Comparison of ENCODE assay signal across 8 cellular contexts in genomic region chr11:107591446-107592236, GRCh38.
DNase-seq lines count a peak whose midpoint lies in the region; ATAC-seq and TF ChIP-seq lines count a peak whose summit lies in the region.

No MANE protein-coding gene starts in this region.

- no peaks in the 10 kb centered on the region for H3K36me3 Mint-ChIP-seq in memory B cell
- no peaks in the 10 kb centered on the region for H3K36me3 Mint-ChIP-seq in stimulated activated naive B cell treated with anti-CD40 and anti-IgM and Interleukin-4, amounts not matched to agents 10 μg/mL and 1 μg/mL and 100 μg/mL, for 72 hours

- H3K27ac Mint-ChIP-seq in memory B cell: peak overlapping the region; percentile 49
- H3K27ac Mint-ChIP-seq in stimulated activated naive B cell treated with anti-CD40 and anti-IgM and Interleukin-4, amounts not matched to agents 10 μg/mL and 1 μg/mL and 100 μg/mL, for 72 hours: peak overlapping the region; percentile 73

- peaks cover 32% of the 10 kb centered on the region for H3K27me3 Mint-ChIP-seq in memory B cell
- H3K27me3 Mint-ChIP-seq in stimulated activated naive B cell treated with anti-CD40 and anti-IgM and Interleukin-4, amounts not matched to agents 10 μg/mL and 1 μg/mL and 100 μg/mL, for 72 hours: peaks cover 63 to 70% of the 10 kb centered on the region in 2 donors

- H3K4me3 Mint-ChIP-seq in memory B cell: peak overlapping the region; percentile 85
- H3K4me3 Mint-ChIP-seq in stimulated activated naive B cell treated with anti-CD40 and anti-IgM and Interleukin-4, amounts not matched to agents 10 μg/mL and 1 μg/mL and 100 μg/mL, for 72 hours: peak overlapping the region; percentile 90 to 91

- peaks cover 19% of the 10 kb centered on the region for H3K4me1 Mint-ChIP-seq in memory B cell
- peaks cover 14 to 37% of the 10 kb centered on the region in 2 donors for H3K4me1 Mint-ChIP-seq in stimulated activated naive B cell treated with anti-CD40 and anti-IgM and Interleukin-4, amounts not matched to agents 10 μg/mL and 1 μg/mL and 100 μg/mL, for 72 hours

- H3K4me3 ChIP-seq in GM12865 (ENCODE audit: low read depth, low read length): peak overlapping the region; percentile 58

- H3K9me3 Mint-ChIP-seq in memory B cell: no peaks in the 10 kb centered on the region
- H3K9me3 Mint-ChIP-seq in stimulated activated naive B cell treated with anti-CD40 and anti-IgM and Interleukin-4, amounts not matched to agents 10 μg/mL and 1 μg/mL and 100 μg/mL, for 72 hours: peaks cover 0 to 3% of the 10 kb centered on the region in 2 donors

- no peak for TF ChIP-seq CTCF in GM12865 (IDR thresholded peaks at IDR 0.05; ENCODE audit: insufficient read depth, low read depth, low read length, missing control alignments)

- peak; percentile 6 for DNase-seq in GM12865 (ENCODE audit: low read depth)
- peak; percentile 50 for DNase-seq in cerebellar cortex (ENCODE audit: low spot score)
- DNase-seq in memory B cell (ENCODE audit: low spot score in 2 of 2): peak; percentile 3 to 25
- DNase-seq in stimulated activated naive B cell treated with anti-CD40 and anti-IgM and Interleukin-4, amounts not matched to agents 10 μg/mL and 1 μg/mL and 100 μg/mL, for 72 hours: no peak
- DNase-seq in GDM1 (lab: John Stamatoyannopoulos, UW): no peak

- ATAC-seq in HG02610 (IDR thresholded peaks at IDR 0.05; ENCODE audit: unreplicated experiment) (peak; percentile 36), SK-N-SH treated with all-trans-retinoic acid at 6 μM for 48 hours (peak; percentile 69), memory B cell (ENCODE audit: low read depth) (peak; percentile 28), GM19452 (IDR thresholded peaks at IDR 0.05; ENCODE audit: unreplicated experiment) (no peak)
- ATAC-seq in stimulated activated naive B cell treated with anti-CD40 and anti-IgM and Interleukin-4, amounts not matched to agents 10 μg/mL and 1 μg/mL and 100 μg/mL, for 72 hours (replicated peaks): peak; percentile 68 to 73

TF ChIP-seq in SK-N-SH treated with all-trans-retinoic acid at 6 μM for 48 hours, 23 proteins besides CTCF, POLR2A, EP300 and RAD21:
- no peak for TF ChIP-seq PATZ1 (CRISPR knock-in tag; IDR thresholded peaks at IDR 0.05; ENCODE audit: borderline replicate concordance)
- no peak for TF ChIP-seq ZFP3 (CRISPR knock-in tag; IDR thresholded peaks at IDR 0.05)
- no peak for TF ChIP-seq ZNF565 (CRISPR knock-in tag; conservative IDR thresholded peaks at IDR 0.05; ENCODE audit: low read depth)
- TF ChIP-seq TCF4 (CRISPR knock-in tag; IDR thresholded peaks at IDR 0.05; ENCODE audit: borderline replicate concordance): no peak
- no peak for TF ChIP-seq ZFP30 (CRISPR knock-in tag; IDR thresholded peaks at IDR 0.05)
- TF ChIP-seq ZNF8 (CRISPR knock-in tag; IDR thresholded peaks at IDR 0.05): no peak
- TF ChIP-seq RARB (CRISPR knock-in tag; IDR thresholded peaks at IDR 0.05): no peak
- TF ChIP-seq ARNTL (CRISPR knock-in tag; IDR thresholded peaks at IDR 0.05; ENCODE audit: borderline replicate concordance, low read depth): no peak
- no peak for TF ChIP-seq ZNF70 (CRISPR knock-in tag; IDR thresholded peaks at IDR 0.05)
- no peak for TF ChIP-seq ZC3H10 (CRISPR knock-in tag; IDR thresholded peaks at IDR 0.05)
- TF ChIP-seq CSRNP3 (CRISPR knock-in tag; IDR thresholded peaks at IDR 0.05): no peak
- no peak for TF ChIP-seq ESRRG (CRISPR knock-in tag; IDR thresholded peaks at IDR 0.05)
- no peak for TF ChIP-seq CSDC2 (CRISPR knock-in tag; IDR thresholded peaks at IDR 0.05)
- no peak for TF ChIP-seq POU6F1 (CRISPR knock-in tag; IDR thresholded peaks at IDR 0.05; ENCODE audit: borderline replicate concordance, low read depth)

Comparison
In these comparisons a context has a peak if more than half of its experiments do, and no peak if none do; other contexts are left out.
1. DNase-seq: peak in GM12865 (single experiment), cerebellar cortex (single experiment) and memory B cell (2 of 2); none in stimulated activated naive B cell treated with anti-CD40 and anti-IgM and Interleukin-4, amounts not matched to agents 10 μg/mL and 1 μg/mL and 100 μg/mL, for 72 hours (single experiment) and GDM1 (single experiment).